Comparison of ENCODE assay signal across 23 cellular contexts in genomic region chr16:58508671-58509251, GRCh38.
"Had no signal": no experiment of that assay in that cellular context is flagged by ENCODE, and none has a peak within 500 bp of the region (broad histone marks: within the 10 kb centered on the region; RNA-seq: fewer than 3 reads in every experiment).

No MANE protein-coding gene starts in this region.

- H3K27me3 Mint-ChIP-seq: activated CD4-positive, alpha-beta T cell treated with anti-CD3 and anti-CD28 coated beads for 36 hours; activated naive CD8-positive, alpha-beta T cell treated with anti-CD3 and anti-CD28 coated beads, Interleukin-2, amount 50 U/mL, for 24 hours; natural killer cell treated with Interleukin-12 subunit alpha and Interleukin-12 subunit beta and Interleukin-15 and Interleukin-18, amount 100 ng/mL, for 72 hours; stimulated activated naive CD8-positive, alpha-beta T cell treated with anti-CD3 and anti-CD28 coated beads, Interleukin-15, amount 100 ng/mL, for 72 hours; T-cell had no signal

- H3K4me1 Mint-ChIP-seq: activated naive CD8-positive, alpha-beta T cell treated with anti-CD3 and anti-CD28 coated beads, Interleukin-2, amount 50 U/mL, for 24 hours had no signal

- H2AFZ ChIP-seq: parathyroid adenoma had no signal

- H3K36me3 Mint-ChIP-seq: natural killer cell treated with Interleukin-12 subunit alpha and Interleukin-12 subunit beta and Interleukin-15 and Interleukin-18, amount 100 ng/mL, for 72 hours; T-cell had no signal

- H3K4me3 ChIP-seq: body of pancreas, cardiac muscle cell, heart right ventricle, left lung, transverse colon, vagina had no signal

- H3K4me1 ChIP-seq: left lung, parathyroid adenoma, transverse colon, vagina had no signal

- H3K9me3 Mint-ChIP-seq: activated naive CD8-positive, alpha-beta T cell treated with anti-CD3 and anti-CD28 coated beads, Interleukin-2, amount 50 U/mL, for 24 hours; dendritic cell treated with granulocyte-macrophage colony-stimulating factor and Interleukin-4, amounts not matched to agents 40 ng/mL and 50 ng/mL, for 4 days; natural killer cell treated with Interleukin-12 subunit alpha and Interleukin-12 subunit beta and Interleukin-15 and Interleukin-18, amount 100 ng/mL, for 72 hours; stimulated activated effector memory CD8-positive, alpha-beta T cell treated with anti-CD3 and anti-CD28 coated beads, Interleukin-12 subunit alpha, Interleukin-12 subunit beta, amount 100 ng/mL, for 72 hours; stimulated activated naive CD8-positive, alpha-beta T cell treated with anti-CD3 and anti-CD28 coated beads, Interleukin-15, amount 100 ng/mL, for 72 hours; T-cell had no signal

- H3K36me3 ChIP-seq: cardiac muscle cell, left lung, neutrophil, transverse colon had no signal

- H3K27me3 ChIP-seq: body of pancreas, cardiac muscle cell, heart right ventricle, vagina had no signal

- H3K4me3 Mint-ChIP-seq: activated CD4-positive, alpha-beta T cell treated with anti-CD3 and anti-CD28 coated beads for 36 hours; activated naive CD8-positive, alpha-beta T cell treated with anti-CD3 and anti-CD28 coated beads, Interleukin-2, amount 50 U/mL, for 24 hours; dendritic cell treated with granulocyte-macrophage colony-stimulating factor and Interleukin-4, amounts not matched to agents 40 ng/mL and 50 ng/mL, for 4 days; natural killer cell treated with Interleukin-12 subunit alpha and Interleukin-12 subunit beta and Interleukin-15 and Interleukin-18, amount 100 ng/mL, for 72 hours; stimulated activated effector memory CD8-positive, alpha-beta T cell treated with anti-CD3 and anti-CD28 coated beads, Interleukin-12 subunit alpha, Interleukin-12 subunit beta, amount 100 ng/mL, for 72 hours; stimulated activated naive CD8-positive, alpha-beta T cell treated with anti-CD3 and anti-CD28 coated beads, Interleukin-15, amount 100 ng/mL, for 72 hours; T-cell had no signal

- H3K9me3 ChIP-seq: body of pancreas, heart right ventricle, left lung, neutrophil, transverse colon, vagina had no signal

- H3K27ac Mint-ChIP-seq: activated CD4-positive, alpha-beta T cell treated with anti-CD3 and anti-CD28 coated beads for 36 hours; activated naive CD8-positive, alpha-beta T cell treated with anti-CD3 and anti-CD28 coated beads, Interleukin-2, amount 50 U/mL, for 24 hours; dendritic cell treated with granulocyte-macrophage colony-stimulating factor and Interleukin-4, amounts not matched to agents 40 ng/mL and 50 ng/mL, for 4 days; natural killer cell treated with Interleukin-12 subunit alpha and Interleukin-12 subunit beta and Interleukin-15 and Interleukin-18, amount 100 ng/mL, for 72 hours; stimulated activated effector memory CD8-positive, alpha-beta T cell treated with anti-CD3 and anti-CD28 coated beads, Interleukin-12 subunit alpha, Interleukin-12 subunit beta, amount 100 ng/mL, for 72 hours; stimulated activated naive CD8-positive, alpha-beta T cell treated with anti-CD3 and anti-CD28 coated beads, Interleukin-15, amount 100 ng/mL, for 72 hours; T-cell had no signal

- H3K27ac ChIP-seq: body of pancreas, cardiac muscle cell, left lung, neutrophil, parathyroid adenoma, transverse colon, vagina had no signal

- H3K9ac ChIP-seq: parathyroid adenoma had no signal

- DNase-seq: activated CD4-positive, alpha-beta T cell treated with anti-CD3 and anti-CD28 coated beads for 36 hours; activated CD4-positive, alpha-beta T cell treated with anti-CD3 and anti-CD28 coated beads, Interleukin-2, amount 50 U/mL, for 4 hours; activated gamma-delta T cell; activated naive CD4-positive, alpha-beta T cell treated with anti-CD3 and anti-CD28 coated beads, Interleukin-2, amount 50 U/mL, for 16 hours; activated naive CD8-positive, alpha-beta T cell treated with anti-CD3 and anti-CD28 coated beads, Interleukin-2, amount 50 U/mL, for 24 hours; activated T-cell treated with anti-CD3 and anti-CD28 coated beads for 4 hours; effector CD4-positive, alpha-beta T cell; heart right ventricle; mammary epithelial cell; midbrain; stimulated activated CD4-positive, alpha-beta T cell treated with anti-CD3 and anti-CD28 coated beads, Interleukin-12 subunit alpha, Interleukin-12 subunit beta, amount 100 ng/mL, for 4 hours; stimulated activated naive CD8-positive, alpha-beta T cell treated with anti-CD3 and anti-CD28 coated beads, Interleukin-15, amount 100 ng/mL, for 72 hours; T-cell; transverse colon had no signal
